In genomic region chr2:108199726-108200125, GRCh38 we compare ENCODE assay signal across 31 cellular contexts. TPM values are rescaled to one million over a fixed set of nuclear protein-coding genes. Genes with fewer than 3 reads are reported as not detected.
A peak's percentile ranks its signal among the peaks of the same experiment; 100 is the strongest.
DNase-seq lines count a peak whose midpoint lies in the region; ATAC-seq, FAIRE-seq and TF ChIP-seq lines count a peak whose summit lies in the region.
"Had no signal": no experiment of that assay in that cellular context is flagged by ENCODE, and none has a peak within 500 bp of the region (broad histone marks: within the 10 kb centered on the region; RNA-seq: fewer than 3 reads in every experiment).

No MANE protein-coding gene starts in this region.

- no peak for TF ChIP-seq POLR2A in A549 (IDR thresholded peaks at IDR 0.05; ENCODE audit: low read length)

- no peaks in the 10 kb centered on the region for H3K36me3 ChIP-seq in BE2C
- H3K36me3 ChIP-seq: upper lobe of right lung had no signal

- H3K4me3 ChIP-seq in A549 (no peak overlapping the region), BE2C (ENCODE audit: low read depth, low read length) (no peak overlapping the region)
- H3K4me3 ChIP-seq: upper lobe of right lung had no signal

- FAIRE-seq in A549 (lab: Jason Lieb, UNC), result no peak
- FAIRE-seq: HTR-8/SVneo had no signal

- no peaks in the 10 kb centered on the region for H3K36me3 Mint-ChIP-seq in CD4-positive, alpha-beta T cell (ENCODE audit: low read depth)
- H3K36me3 Mint-ChIP-seq: activated CD8-positive, alpha-beta memory T cell treated with anti-CD3 and anti-CD28 coated beads, Interleukin-2, amount 10 ng/mL, durations not matched to agents 7 days and 5 days had no signal

- H3K4me1 ChIP-seq in A549, result peaks cover under 1% of the 10 kb centered on the region; the same call in 1 of the 3 replicates
- no peaks in the 10 kb centered on the region for H3K4me1 ChIP-seq in BE2C
- H3K4me1 ChIP-seq: upper lobe of right lung had no signal

- H3K4me3 Mint-ChIP-seq in CD4-positive, alpha-beta T cell, result no peak overlapping the region
- H3K4me3 Mint-ChIP-seq: activated CD4-positive, alpha-beta T cell treated with anti-CD3 and anti-CD28 coated beads, Interleukin-2, amount 10 ng/mL, durations not matched to agents 7 days and 5 days; activated CD8-positive, alpha-beta memory T cell treated with anti-CD3 and anti-CD28 coated beads, Interleukin-2, amount 10 ng/mL, durations not matched to agents 7 days and 5 days; activated T-helper 1 cell treated with anti-CD3 and anti-CD28 coated beads, Interleukin-12 subunit alpha, Interleukin-12 subunit beta, Interleukin-2, Interleukin-4 antibody, amounts not matched to agents 30 ng/mL and 10 ng/mL and 1 ng/mL, durations not matched to agents 14 hours and 24 hours and 36 hours; nephron progenitor cell had no signal

- DNase-seq in A549 (ENCODE audit: low read depth in 1 of 2, low spot score in 1 of 2) (peak in 1 of 2 experiments; percentile 10), HS-5 (ENCODE audit: low read depth) (peak; percentile 73), SW 1271 (lab: John Stamatoyannopoulos, UW) (peak; percentile 30 to 56), hepatic stellate cell (ENCODE audit: low spot score) (peak; percentile 26), nucleus accumbens (lab: John Stamatoyannopoulos, UW) (no peak), NCI-H2081 (lab: John Stamatoyannopoulos, UW) (no peak), BE2C (no peak)
- DNase-seq in CD4-positive, alpha-beta T cell, result no peak
- DNase-seq: activated CD4-positive, alpha-beta T cell treated with anti-CD3 and anti-CD28 coated beads, Interleukin-2, amount 10 ng/mL, durations not matched to agents 7 days and 5 days; activated CD8-positive, alpha-beta memory T cell treated with anti-CD3 and anti-CD28 coated beads, Interleukin-2, amount 10 ng/mL, durations not matched to agents 7 days and 5 days; activated naive CD4-positive, alpha-beta T cell treated with anti-CD3 and anti-CD28 coated beads, Interleukin-2, amount 50 U/mL, for 16 hours; aorta; C1 segment of cervical spinal cord; cerebellar nuclear complex; Kasumi-1; midbrain; NCI-H1092 treated with DMSO at 0.1 percent for 48 hours; NCI-H2081 treated with DMSO at 0.1 percent for 48 hours; NCI-H446 treated with DMSO at 0.1 percent for 48 hours; nephron progenitor cell; NK-92 treated with Interleukin-12 subunit alpha and Interleukin-12 subunit beta, amount 100 ng/mL, for 24 hours; posterior cingulate gyrus; SK-N-SH; substantia nigra; upper lobe of right lung had no signal

- H3K9me3 Mint-ChIP-seq in CD4-positive, alpha-beta T cell, result peaks cover 4% of the 10 kb centered on the region

- no peak overlapping the region for H3K27ac ChIP-seq in A549
- H3K27ac ChIP-seq in CD4-positive, alpha-beta T cell (ENCODE audit: low read depth, low read length), result no peak overlapping the region
- H3K27ac ChIP-seq: upper lobe of right lung, VCaP had no signal

- no peaks in the 10 kb centered on the region for H3K27me3 Mint-ChIP-seq in CD4-positive, alpha-beta T cell
- H3K27me3 Mint-ChIP-seq: activated CD4-positive, alpha-beta T cell treated with anti-CD3 and anti-CD28 coated beads, Interleukin-2, amount 10 ng/mL, durations not matched to agents 7 days and 5 days; activated CD8-positive, alpha-beta memory T cell treated with anti-CD3 and anti-CD28 coated beads, Interleukin-2, amount 10 ng/mL, durations not matched to agents 7 days and 5 days had no signal

- H3K4me2 ChIP-seq in A549, result no peak overlapping the region
- H3K4me2 ChIP-seq: SK-N-SH had no signal

- H3K27me3 ChIP-seq in CD4-positive, alpha-beta T cell (ENCODE audit: control insufficient read depth, insufficient read depth, low read length), result no peaks in the 10 kb centered on the region
- H3K27me3 ChIP-seq in BE2C, result no peaks in the 10 kb centered on the region
- H3K27me3 ChIP-seq: upper lobe of right lung had no signal

- CTCF ChIA-PET in A549 (lab: Yijun Ruan, JAX), result interaction anchor here (1.2 to 1.7 kb wide), 2 partner anchors 69 to 263 kb away, joined by 3 to 5 read pairs; no protein-coding TSS in a partner anchor
- CTCF ChIA-PET in CD4-positive, alpha-beta T cell (lab: Charles Lee), result no interaction called here

- H3K4me1 Mint-ChIP-seq in CD4-positive, alpha-beta T cell (ENCODE audit: low read depth), result no peaks in the 10 kb centered on the region
- H3K4me1 Mint-ChIP-seq: activated CD4-positive, alpha-beta T cell treated with anti-CD3 and anti-CD28 coated beads, Interleukin-2, amount 10 ng/mL, durations not matched to agents 7 days and 5 days; activated CD8-positive, alpha-beta memory T cell treated with anti-CD3 and anti-CD28 coated beads, Interleukin-2, amount 10 ng/mL, durations not matched to agents 7 days and 5 days had no signal

- no peak overlapping the region for H3K27ac Mint-ChIP-seq in CD4-positive, alpha-beta T cell
- H3K27ac Mint-ChIP-seq: activated CD4-positive, alpha-beta T cell treated with anti-CD3 and anti-CD28 coated beads, Interleukin-2, amount 10 ng/mL, durations not matched to agents 7 days and 5 days; activated CD8-positive, alpha-beta memory T cell treated with anti-CD3 and anti-CD28 coated beads, Interleukin-2, amount 10 ng/mL, durations not matched to agents 7 days and 5 days; activated T-helper 1 cell treated with anti-CD3 and anti-CD28 coated beads, Interleukin-12 subunit alpha, Interleukin-12 subunit beta, Interleukin-2, Interleukin-4 antibody, amounts not matched to agents 30 ng/mL and 10 ng/mL and 1 ng/mL, durations not matched to agents 14 hours and 24 hours and 36 hours; nephron progenitor cell had no signal

- no peak for TF ChIP-seq RAD21 in A549 (conservative IDR thresholded peaks at IDR 0.05 in 1 of 2, IDR thresholded peaks at IDR 0.05 in 1 of 2)

- POLR2A ChIA-PET in A549 (lab: Yijun Ruan, JAX), result no interaction called here
- POLR2A ChIA-PET in CD4-positive, alpha-beta T cell (lab: Charles Lee), result no interaction called here

- TF ChIP-seq EP300 in A549 (IDR thresholded peaks at IDR 0.05), result no peak

- H3K9me3 ChIP-seq in A549, result peaks cover 2% of the 10 kb centered on the region; the same call in 2 of the 3 replicates
- no peaks in the 10 kb centered on the region for H3K9me3 ChIP-seq in CD4-positive, alpha-beta T cell (ENCODE audit: control insufficient read depth, low read length)
- no peaks in the 10 kb centered on the region for H3K9me3 ChIP-seq in BE2C
- H3K9me3 ChIP-seq: SK-N-SH, upper lobe of right lung had no signal

- TF ChIP-seq CTCF in A549 (IDR thresholded peaks at IDR 0.05) (no peak), BE2C (IDR thresholded peaks at IDR 0.05; ENCODE audit: low read depth, low read length) (no peak)
- TF ChIP-seq CTCF in CD4-positive, alpha-beta T cell (IDR thresholded peaks at IDR 0.05), result no peak

- no peak for ATAC-seq in A549
- ATAC-seq in CD4-positive, alpha-beta T cell (ENCODE audit: poor library complexity), result no peak
- ATAC-seq: activated CD8-positive, alpha-beta memory T cell treated with anti-CD3 and anti-CD28 coated beads, Interleukin-2, amount 10 ng/mL, durations not matched to agents 7 days and 5 days; esophagus mucosa; HCT116; upper lobe of right lung had no signal

- intact Hi-C loops in CD4-positive, alpha-beta T cell (cut with DNase I, micrococcal nuclease), result no loop called here

TF ChIP-seq in A549, 52 proteins besides CTCF, POLR2A, EP300 and RAD21:
- TF ChIP-seq HMGXB4 (CRISPR knock-in tag; IDR thresholded peaks at IDR 0.05; ENCODE audit: borderline replicate concordance), result no peak
- peak; percentile 2 for TF ChIP-seq ZFP36 (IDR thresholded peaks at IDR 0.05; ENCODE audit: borderline replicate concordance, partially characterized antibody)

RNA-seq across cellular contexts. Expression of gene SULT1C3, which starts 40.0 kb away (rescaled TPM):
- not detected in 2 replicates for polyA plus RNA-seq in A549 (2011; rRNA removed)
- not detected in 2 replicates for polyA plus RNA-seq in A549 (2012; cell fraction: cytosol; rRNA removed)
- not detected in 2 replicates for polyA plus RNA-seq in A549 (2012; cell fraction: nucleus; rRNA removed)
- not detected in 3 replicates for polyA plus RNA-seq in A549 (2017; fragmentation: RNase III; extraction: RNeasy Plus Mini Kit Qiagen cat#74134 plus additional on column Dnase treatment)
- not detected in 2 replicates for polyA minus RNA-seq in A549 (2011; rRNA and poly(A)+ RNA removed)
- not detected for total RNA-seq in CD4-positive, alpha-beta T cell
- not detected for polyA plus RNA-seq in BE2C (2012; ENCODE audit: insufficient read depth, insufficient read length, low read depth)
- total RNA-seq: activated CD4-positive, alpha-beta T cell treated with anti-CD3 and anti-CD28 coated beads, Interleukin-2, amount 10 ng/mL, durations not matched to agents 7 days and 5 days; activated CD8-positive, alpha-beta memory T cell treated with anti-CD3 and anti-CD28 coated beads, Interleukin-2, amount 10 ng/mL, durations not matched to agents 7 days and 5 days; activated T-helper 1 cell treated with anti-CD3 and anti-CD28 coated beads, Interleukin-12 subunit alpha, Interleukin-12 subunit beta, Interleukin-2, Interleukin-4 antibody, amounts not matched to agents 30 ng/mL and 10 ng/mL and 1 ng/mL, durations not matched to agents 14 hours and 24 hours and 36 hours; aorta; T-helper 2 cell treated with Interferon-gamma antibody and Interleukin-4, amounts not matched to agents 100 ng/mL and 5 ng/mL, for 36 hours; upper lobe of right lung had no signal
- polyA plus RNA-seq: aorta, SK-N-SH had no signal

Comparison
In these comparisons a context has a peak if more than half of its experiments do, and no peak if none do; other contexts are left out.
1. DNase-seq: peak in HS-5 (single experiment), SW 1271 (2 of 2) and hepatic stellate cell (single experiment); none in nucleus accumbens (0 of 56), CD4-positive, alpha-beta T cell (0 of 10), NCI-H2081 (0 of 2) and BE2C (single experiment).